Comparison of ENCODE assay signal across 17 cellular contexts in the genomic region with DNA sequence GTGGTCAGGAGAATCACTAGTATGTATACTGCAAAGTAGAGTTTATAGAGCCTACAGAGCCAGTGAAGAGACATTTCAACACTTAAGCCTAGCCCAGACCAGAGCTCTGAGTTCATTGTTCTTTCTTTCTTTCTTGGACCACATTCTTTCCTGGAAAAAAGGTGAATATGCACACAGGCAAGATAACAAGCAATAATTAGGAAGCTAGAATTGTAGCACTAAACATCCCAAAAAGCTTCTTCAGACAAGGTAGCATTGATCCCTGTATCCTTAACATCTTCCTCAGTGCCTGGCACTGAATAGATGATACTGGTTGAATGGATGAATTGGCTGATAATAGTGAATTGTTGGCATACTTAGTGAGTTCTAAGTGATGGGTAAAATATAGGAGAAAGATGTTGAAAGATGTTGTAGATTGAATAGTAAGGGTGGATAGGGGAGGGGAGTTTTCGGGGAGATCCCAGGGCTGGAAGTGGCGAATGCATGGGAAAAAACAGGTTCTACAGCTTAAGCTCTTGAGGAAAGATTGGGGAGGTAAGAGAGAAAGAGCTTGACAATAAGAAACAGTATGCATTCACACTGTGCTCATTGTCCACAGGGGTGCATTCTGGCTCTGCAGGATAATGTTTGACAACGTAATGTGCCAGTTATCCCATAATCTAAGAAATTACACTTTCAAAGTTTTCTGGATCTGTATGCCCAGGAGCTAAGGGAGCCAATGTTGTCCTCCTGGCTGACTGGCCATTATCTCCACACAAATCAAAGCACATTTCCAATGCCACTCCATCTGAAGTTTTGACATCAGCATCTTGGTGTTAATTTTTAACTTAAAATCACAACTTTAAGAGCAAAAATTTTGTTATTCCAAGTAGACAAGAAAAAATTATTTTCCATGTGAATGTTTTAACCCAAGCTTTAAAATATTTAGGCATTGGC. TPM values are rescaled to one million over a fixed set of nuclear protein-coding genes. Genes with fewer than 3 reads are reported as not detected.
A peak's percentile ranks its signal among the peaks of the same experiment; 100 is the strongest.
DNase-seq lines count a peak whose midpoint lies in the region.
"Had no signal": no experiment of that assay in that cellular context is flagged by ENCODE, and none has a peak within 500 bp of the region (broad histone marks: within the 10 kb centered on the region; RNA-seq: fewer than 3 reads in every experiment).

No MANE protein-coding gene starts in this region.

- H4K91ac ChIP-seq in mesenchymal stem cell (ENCODE audit: low read length) (peak overlapping the region; percentile 74), neuronal stem cell (ENCODE audit: low read depth, low read length, poor library complexity) (no peak overlapping the region)

- no peak overlapping the region for H3K14ac ChIP-seq in mesenchymal stem cell (ENCODE audit: low read length in 2 of 2)
- no peak overlapping the region for H3K14ac ChIP-seq in neuronal stem cell (ENCODE audit: low read length)

- no peak overlapping the region for H3K4me2 ChIP-seq in mesenchymal stem cell (ENCODE audit: low read length, poor library complexity, severe bottlenecking)
- H3K4me2 ChIP-seq in neuronal stem cell (ENCODE audit: insufficient read depth, low read length, poor library complexity, severe bottlenecking): no peak overlapping the region
- H3K4me2 ChIP-seq: SK-N-SH had no signal

- H3K18ac ChIP-seq in mesenchymal stem cell (ENCODE audit: low read depth in 1 of 2, low read length in 2 of 2) (peak overlapping the region in 1 of 2 experiments; percentile 62), neuronal stem cell (ENCODE audit: low read length) (no peak overlapping the region)

- H3K9me3 ChIP-seq in mesenchymal stem cell (ENCODE audit: control insufficient read depth, low read length) (no peaks in the 10 kb centered on the region), neuronal stem cell (replicated peaks in 1 of 2; ENCODE audit: control insufficient read depth in 2 of 2, insufficient read depth in 1 of 2, low read depth in 1 of 2, low read length in 2 of 2) (no peaks in the 10 kb centered on the region)
- H3K9me3 ChIP-seq: BLaER1 treated with 17β-estradiol and CSF1 and Interleukin-3, amounts not matched to agents 10 nM and 100 nM; right atrium auricular region; SK-N-SH had no signal

- H3K4me3 ChIP-seq in mesenchymal stem cell (ENCODE audit: insufficient read depth in 1 of 2, low read depth in 1 of 2, low read length in 2 of 2) (no peak overlapping the region), neuronal stem cell (ENCODE audit: low read length in 2 of 2) (no peak overlapping the region)
- H3K4me3 ChIP-seq: BLaER1 treated with 17β-estradiol and CSF1 and Interleukin-3, amounts not matched to agents 10 nM and 100 nM; right atrium auricular region had no signal

- WGBS in mesenchymal stem cell: 100% methylated on average over 3 of the region's 3 CpGs
- 100% methylated on average over 1 of the region's 3 CpGs; no CpG with 5 or more reads in 1 of the 2 donors for WGBS in neuronal stem cell (ENCODE audit: extremely low coverage in 2 of 2, insufficient read length in 2 of 2, insufficient replicate concordance in 1 of 2), 2 donors

- H3K36me3 Mint-ChIP-seq in activated T-helper 1 cell treated with anti-CD3 and anti-CD28 coated beads, Interleukin-12 subunit alpha, Interleukin-12 subunit beta, Interleukin-2, Interleukin-4 antibody, amounts not matched to agents 30 ng/mL and 10 ng/mL and 1 ng/mL, durations not matched to agents 14 hours and 24 hours and 36 hours (ENCODE audit: low read depth): peaks cover 12% of the 10 kb centered on the region

- H2BK5ac ChIP-seq in mesenchymal stem cell (ENCODE audit: low read depth, low read length, poor library complexity, severe bottlenecking) (peak overlapping the region; percentile 53), neuronal stem cell (ENCODE audit: low read length) (no peak overlapping the region)

- H2BK120ac ChIP-seq in mesenchymal stem cell (ENCODE audit: low read depth, low read length) (peak overlapping the region; percentile 79), neuronal stem cell (ENCODE audit: low read depth, low read length) (no peak overlapping the region)

- H3K27ac Mint-ChIP-seq in activated T-helper 1 cell treated with anti-CD3 and anti-CD28 coated beads, Interleukin-12 subunit alpha, Interleukin-12 subunit beta, Interleukin-2, Interleukin-4 antibody, amounts not matched to agents 30 ng/mL and 10 ng/mL and 1 ng/mL, durations not matched to agents 14 hours and 24 hours and 36 hours: peak overlapping the region; percentile 9

- H3K27me3 Mint-ChIP-seq in activated T-helper 1 cell treated with anti-CD3 and anti-CD28 coated beads, Interleukin-12 subunit alpha, Interleukin-12 subunit beta, Interleukin-2, Interleukin-4 antibody, amounts not matched to agents 30 ng/mL and 10 ng/mL and 1 ng/mL, durations not matched to agents 14 hours and 24 hours and 36 hours (ENCODE audit: insufficient read depth): no peaks in the 10 kb centered on the region
- H3K27me3 Mint-ChIP-seq: stimulated activated naive CD8-positive, alpha-beta T cell treated with anti-CD3 and anti-CD28 coated beads, Interleukin-15, Interleukin-2, amounts not matched to agents 100 ng/mL and 50 ng/mL, for 24 hours had no signal

- H4K8ac ChIP-seq in mesenchymal stem cell (ENCODE audit: low read length) (no peak overlapping the region), neuronal stem cell (ENCODE audit: low read depth, low read length) (no peak overlapping the region)

- DNase-seq in DMS53 (lab: John Stamatoyannopoulos, UW) (peak; percentile 14), DMS53 treated with DMSO at 0.1 percent for 48 hours (lab: John Stamatoyannopoulos, UW; ENCODE audit: unreplicated experiment) (no peak), HT-29 (ENCODE audit: low spot score) (peak; percentile 79), mesenchymal stem cell (no peak), occipital lobe (lab: John Stamatoyannopoulos, UW) (no peak), neuronal stem cell (ENCODE audit: low spot score) (no peak)
- DNase-seq in activated T-helper 1 cell treated with anti-CD3 and anti-CD28 coated beads, Interleukin-12 subunit alpha, Interleukin-12 subunit beta, Interleukin-2, Interleukin-4 antibody, amounts not matched to agents 30 ng/mL and 10 ng/mL and 1 ng/mL, durations not matched to agents 14 hours and 24 hours and 36 hours (ENCODE audit: low spot score): no peak
- DNase-seq in activated CD4-positive, alpha-beta T cell treated with anti-CD3 and anti-CD28 coated beads for 1 hour: no peak
- DNase-seq: amygdala, MM.1S, NCI-H1930, NCI-H524, SK-N-SH had no signal

- H3K4ac ChIP-seq in mesenchymal stem cell (ENCODE audit: low read depth in 1 of 2, low read length in 2 of 2): peak overlapping the region in 1 of 2 experiments; percentile 40
- no peak overlapping the region for H3K4ac ChIP-seq in neuronal stem cell (ENCODE audit: low read length)

- peaks cover 44% of the 10 kb centered on the region for H3K4me1 Mint-ChIP-seq in activated T-helper 1 cell treated with anti-CD3 and anti-CD28 coated beads, Interleukin-12 subunit alpha, Interleukin-12 subunit beta, Interleukin-2, Interleukin-4 antibody, amounts not matched to agents 30 ng/mL and 10 ng/mL and 1 ng/mL, durations not matched to agents 14 hours and 24 hours and 36 hours (ENCODE audit: low read depth)

- H3K9me3 Mint-ChIP-seq in activated T-helper 1 cell treated with anti-CD3 and anti-CD28 coated beads, Interleukin-12 subunit alpha, Interleukin-12 subunit beta, Interleukin-2, Interleukin-4 antibody, amounts not matched to agents 30 ng/mL and 10 ng/mL and 1 ng/mL, durations not matched to agents 14 hours and 24 hours and 36 hours: no peaks in the 10 kb centered on the region
- H3K9me3 Mint-ChIP-seq: stimulated activated naive CD8-positive, alpha-beta T cell treated with anti-CD3 and anti-CD28 coated beads, Interleukin-15, Interleukin-2, amounts not matched to agents 100 ng/mL and 50 ng/mL, for 24 hours had no signal

- no peak overlapping the region for H2AFZ ChIP-seq in mesenchymal stem cell (ENCODE audit: low read depth, low read length)
- H2AFZ ChIP-seq in neuronal stem cell (ENCODE audit: low read length): no peak overlapping the region

- peaks cover 7% of the 10 kb centered on the region for H3K4me1 ChIP-seq in mesenchymal stem cell (ENCODE audit: control insufficient read depth, insufficient read depth, low read depth, low read length)
- peaks cover 2 to 5% of the 10 kb centered on the region in 2 donors for H3K4me1 ChIP-seq in neuronal stem cell (ENCODE audit: control insufficient read depth in 2 of 2, insufficient read depth in 1 of 2, low read depth in 1 of 2, low read length in 2 of 2)
- H3K4me1 ChIP-seq: right atrium auricular region had no signal

- no peak overlapping the region for H3K4me3 Mint-ChIP-seq in activated T-helper 1 cell treated with anti-CD3 and anti-CD28 coated beads, Interleukin-12 subunit alpha, Interleukin-12 subunit beta, Interleukin-2, Interleukin-4 antibody, amounts not matched to agents 30 ng/mL and 10 ng/mL and 1 ng/mL, durations not matched to agents 14 hours and 24 hours and 36 hours
- H3K4me3 Mint-ChIP-seq: stimulated activated naive CD8-positive, alpha-beta T cell treated with anti-CD3 and anti-CD28 coated beads, Interleukin-15, Interleukin-2, amounts not matched to agents 100 ng/mL and 50 ng/mL, for 24 hours had no signal

- no peak overlapping the region for H3K23ac ChIP-seq in mesenchymal stem cell (ENCODE audit: low read length in 2 of 2)
- H3K23ac ChIP-seq in neuronal stem cell (ENCODE audit: low read depth, low read length, poor library complexity): no peak overlapping the region

- H2AK5ac ChIP-seq in mesenchymal stem cell (ENCODE audit: low read length, severe bottlenecking) (peak overlapping the region; percentile 76), neuronal stem cell (ENCODE audit: low read depth, low read length) (no peak overlapping the region)

- H3K79me1 ChIP-seq in mesenchymal stem cell (replicated peaks; ENCODE audit: low read length, poor library complexity, severe bottlenecking): no peaks in the 10 kb centered on the region
- H3K79me1 ChIP-seq in neuronal stem cell (ENCODE audit: low read depth, low read length): no peaks in the 10 kb centered on the region

- no peak overlapping the region for H2BK15ac ChIP-seq in mesenchymal stem cell (ENCODE audit: low read depth, poor library complexity, severe bottlenecking)
- no peak overlapping the region for H2BK15ac ChIP-seq in neuronal stem cell (ENCODE audit: low read length)

- H2BK12ac ChIP-seq in mesenchymal stem cell (ENCODE audit: low read length in 2 of 2) (peak overlapping the region in 1 of 2 experiments; percentile 37), neuronal stem cell (ENCODE audit: low read length) (no peak overlapping the region)

- intact Hi-C loops in activated T-helper 1 cell treated with anti-CD3 and anti-CD28 coated beads, Interleukin-12 subunit alpha, Interleukin-12 subunit beta, Interleukin-2, Interleukin-4 antibody, amounts not matched to agents 30 ng/mL and 10 ng/mL and 1 ng/mL, durations not matched to agents 14 hours and 24 hours and 36 hours (cut with micrococcal nuclease): no loop called here

- no peak overlapping the region for H3K9ac ChIP-seq in mesenchymal stem cell (ENCODE audit: low read length)
- no peak overlapping the region for H3K9ac ChIP-seq in neuronal stem cell (ENCODE audit: low read depth, low read length, poor library complexity)
- H3K9ac ChIP-seq: BLaER1 treated with 17β-estradiol and CSF1 and Interleukin-3, amounts not matched to agents 10 nM and 100 nM had no signal

- peaks cover 0 to 6% of the 10 kb centered on the region in 2 experiments for H3K36me3 ChIP-seq in mesenchymal stem cell (ENCODE audit: control insufficient read depth in 1 of 2, insufficient read depth in 2 of 2, low read depth in 1 of 2, low read length in 2 of 2)
- peaks cover 2 to 24% of the 10 kb centered on the region in 2 donors for H3K36me3 ChIP-seq in neuronal stem cell (replicated peaks in 1 of 2; ENCODE audit: control insufficient read depth in 2 of 2, insufficient read depth in 2 of 2, low read length in 2 of 2)

- H3K27ac ChIP-seq in mesenchymal stem cell (ENCODE audit: low read length, poor library complexity, severe bottlenecking) (peak overlapping the region; percentile 74), neuronal stem cell (replicated peaks; ENCODE audit: low read length) (no peak overlapping the region)
- H3K27ac ChIP-seq: 22Rv1, right atrium auricular region had no signal

- H3K27me3 ChIP-seq in mesenchymal stem cell (ENCODE audit: control insufficient read depth in 1 of 2, insufficient read depth in 1 of 2, low read length in 2 of 2) (no peaks in the 10 kb centered on the region), neuronal stem cell (ENCODE audit: control insufficient read depth in 3 of 3, insufficient read depth in 3 of 3, low read depth in 1 of 3, low read length in 3 of 3) (no peaks in the 10 kb centered on the region)
- H3K27me3 ChIP-seq: BLaER1 treated with 17β-estradiol and CSF1 and Interleukin-3, amounts not matched to agents 10 nM and 100 nM; right atrium auricular region had no signal

RNA-seq across cellular contexts. Expression of gene TUBD1, which starts 35.6 kb away (rescaled TPM):
- 3.3 and 3.5 TPM in 2 replicates for total RNA-seq in HT-29 (2014; rRNA removed; shearing (Covaris generic))
- total RNA-seq in activated T-helper 1 cell treated with anti-CD3 and anti-CD28 coated beads, Interleukin-12 subunit alpha, Interleukin-12 subunit beta, Interleukin-2, Interleukin-4 antibody, amounts not matched to agents 30 ng/mL and 10 ng/mL and 1 ng/mL, durations not matched to agents 14 hours and 24 hours and 36 hours: 12.3 and 13.2 TPM in 2 replicates
- 4.7 TPM for polyA plus RNA-seq in mesenchymal stem cell (2013, experiment 1 of 2)
- 4.6 TPM for polyA plus RNA-seq in mesenchymal stem cell (2013, experiment 2 of 2)
- total RNA-seq in occipital lobe: 9.8 TPM
- 22.7 TPM for polyA plus RNA-seq in neuronal stem cell (2013, experiment 1 of 2)
- polyA plus RNA-seq in neuronal stem cell (2013, experiment 2 of 2): 25.6 TPM

RNA-seq across cellular contexts. Expression of gene RPS6KB1, which starts 35.8 kb away (rescaled TPM):
- 18.8 and 21.5 TPM in 2 replicates for total RNA-seq in HT-29 (2014; rRNA removed; shearing (Covaris generic))
- 67.6 and 82.7 TPM in 2 replicates for total RNA-seq in activated T-helper 1 cell treated with anti-CD3 and anti-CD28 coated beads, Interleukin-12 subunit alpha, Interleukin-12 subunit beta, Interleukin-2, Interleukin-4 antibody, amounts not matched to agents 30 ng/mL and 10 ng/mL and 1 ng/mL, durations not matched to agents 14 hours and 24 hours and 36 hours
- polyA plus RNA-seq in mesenchymal stem cell (2013, experiment 1 of 2): 17.4 TPM
- polyA plus RNA-seq in mesenchymal stem cell (2013, experiment 2 of 2): 17.7 TPM
- total RNA-seq in occipital lobe: 50.1 TPM
- 15.0 TPM for polyA plus RNA-seq in neuronal stem cell (2013, experiment 1 of 2)
- polyA plus RNA-seq in neuronal stem cell (2013, experiment 2 of 2): 15.7 TPM

Comparison
In these comparisons a context has a peak if more than half of its experiments do, and no peak if none do; other contexts are left out.
1. DNase-seq: peak in DMS53 (single experiment) and HT-29 (single experiment); none in DMS53 treated with DMSO at 0.1 percent for 48 hours (single experiment), activated T-helper 1 cell treated with anti-CD3 and anti-CD28 coated beads, Interleukin-12 subunit alpha, Interleukin-12 subunit beta, Interleukin-2, Interleukin-4 antibody, amounts not matched to agents 30 ng/mL and 10 ng/mL and 1 ng/mL, durations not matched to agents 14 hours and 24 hours and 36 hours (single experiment), mesenchymal stem cell (single experiment), activated CD4-positive, alpha-beta T cell treated with anti-CD3 and anti-CD28 coated beads for 1 hour (single experiment), occipital lobe (single experiment) and neuronal stem cell (single experiment).